ENCODE assay signal across 20 cellular contexts in genomic region chr17:34437188-34437587, GRCh38.
"Had no signal": no experiment of that assay in that cellular context is flagged by ENCODE, and none has a peak within 500 bp of the region (broad histone marks: within the 10 kb centered on the region; RNA-seq: fewer than 3 reads in every experiment).

No MANE protein-coding gene starts in this region.

- H3K9me3 Mint-ChIP-seq: mesothelial cell of epicardium; naive B cell; natural killer cell; nephron progenitor cell; neural progenitor cell; stimulated activated effector memory CD8-positive, alpha-beta T cell treated with anti-CD3 and anti-CD28 coated beads, Interleukin-12 subunit alpha, Interleukin-12 subunit beta, amount 100 ng/mL, for 72 hours; stimulated activated naive CD8-positive, alpha-beta T cell treated with anti-CD3 and anti-CD28 coated beads, Interleukin-15, Interleukin-2, amounts not matched to agents 100 ng/mL and 50 ng/mL, for 24 hours had no signal

- H3K4me3 Mint-ChIP-seq: mesothelial cell of epicardium; natural killer cell; nephron progenitor cell; neural progenitor cell; stimulated activated effector memory CD8-positive, alpha-beta T cell treated with anti-CD3 and anti-CD28 coated beads, Interleukin-12 subunit alpha, Interleukin-12 subunit beta, amount 100 ng/mL, for 72 hours; stimulated activated naive CD8-positive, alpha-beta T cell treated with anti-CD3 and anti-CD28 coated beads, Interleukin-15, Interleukin-2, amounts not matched to agents 100 ng/mL and 50 ng/mL, for 24 hours had no signal

- H3K4me1 Mint-ChIP-seq: naive B cell; natural killer cell; nephron progenitor cell; stimulated activated effector memory CD8-positive, alpha-beta T cell treated with anti-CD3 and anti-CD28 coated beads, Interleukin-12 subunit alpha, Interleukin-12 subunit beta, amount 100 ng/mL, for 72 hours had no signal

- H3K27ac Mint-ChIP-seq: mesothelial cell of epicardium; naive B cell; natural killer cell; nephron progenitor cell; neural progenitor cell; progenitor cell of endocrine pancreas; stimulated activated effector memory CD8-positive, alpha-beta T cell treated with anti-CD3 and anti-CD28 coated beads, Interleukin-12 subunit alpha, Interleukin-12 subunit beta, amount 100 ng/mL, for 72 hours; stimulated activated naive CD8-positive, alpha-beta T cell treated with anti-CD3 and anti-CD28 coated beads, Interleukin-15, Interleukin-2, amounts not matched to agents 100 ng/mL and 50 ng/mL, for 24 hours had no signal

- ATAC-seq: natural killer cell; stimulated activated effector memory CD8-positive, alpha-beta T cell treated with anti-CD3 and anti-CD28 coated beads, Interleukin-12 subunit alpha, Interleukin-12 subunit beta, amount 100 ng/mL, for 72 hours had no signal

- H3K36me3 Mint-ChIP-seq: mesothelial cell of epicardium; naive B cell; natural killer cell; neural progenitor cell; stimulated activated effector memory CD8-positive, alpha-beta T cell treated with anti-CD3 and anti-CD28 coated beads, Interleukin-12 subunit alpha, Interleukin-12 subunit beta, amount 100 ng/mL, for 72 hours had no signal

- DNase-seq: hypothalamus; islet precursor cell; left ventricle myocardium inferior; naive B cell; natural killer cell; nephron progenitor cell; ovary; sigmoid colon; small intestine; spleen; stimulated activated CD4-positive, alpha-beta T cell treated with anti-CD3 and anti-CD28 coated beads, Interleukin-4, amount 100 ng/mL, for 24 hours; stimulated activated naive CD4-positive, alpha-beta T cell; tibial artery; trophoblast cell; upper lobe of right lung had no signal
